ENCODE assay signal across 21 cellular contexts in genomic region chr21:15480160-15480559, GRCh38.
"Had no signal": no experiment of that assay in that cellular context is flagged by ENCODE, and none has a peak within 500 bp of the region (broad histone marks: within the 10 kb centered on the region; RNA-seq: fewer than 3 reads in every experiment).

No MANE protein-coding gene starts in this region.

- ATAC-seq: esophagus mucosa; gastroesophageal sphincter; heart left ventricle; left ventricle myocardium superior; right cardiac atrium; SK-N-SH treated with all-trans-retinoic acid at 6 μM for 48 hours; stimulated activated naive B cell treated with anti-CD40 and anti-IgM and Interleukin-4, amounts not matched to agents 10 μg/mL and 1 μg/mL and 100 μg/mL, for 72 hours; T-cell had no signal

- H3K4me3 Mint-ChIP-seq: activated B cell treated with CpG ODN at 0.5 μM for 24 hours; dendritic cell treated with granulocyte-macrophage colony-stimulating factor and Interleukin-4, amounts not matched to agents 40 ng/mL and 50 ng/mL, for 4 days; neural progenitor cell; stimulated activated naive B cell treated with anti-CD40 and anti-IgM and Interleukin-4, amounts not matched to agents 10 μg/mL and 1 μg/mL and 100 μg/mL, for 72 hours; T-cell had no signal

- H3K27me3 Mint-ChIP-seq: activated B cell treated with CpG ODN at 0.5 μM for 24 hours; dendritic cell treated with granulocyte-macrophage colony-stimulating factor and Interleukin-4, amounts not matched to agents 40 ng/mL and 50 ng/mL, for 4 days; stimulated activated naive B cell treated with anti-CD40 and anti-IgM and Interleukin-4, amounts not matched to agents 10 μg/mL and 1 μg/mL and 100 μg/mL, for 72 hours; T-cell had no signal

- H3K36me3 Mint-ChIP-seq: T-cell had no signal

- DNase-seq: activated B cell treated with CpG ODN at 0.5 μM for 24 hours; activated CD8-positive, alpha-beta memory T cell treated with anti-CD3 and anti-CD28 coated beads for 24 hours; activated CD8-positive, alpha-beta memory T cell treated with anti-CD3 and anti-CD28 coated beads, Interleukin-2, amount 50 U/mL, for 48 hours; activated naive CD4-positive, alpha-beta T cell treated with anti-CD3 and anti-CD28 coated beads, Interleukin-2, amount 50 U/mL, for 16 hours; amniotic stem cell; effector CD8-positive, alpha-beta T cell; heart left ventricle; kidney; left ventricle myocardium superior; right cardiac atrium; SIG-M5; stimulated activated naive B cell treated with anti-CD40 and anti-IgM and Interleukin-4, amounts not matched to agents 10 μg/mL and 1 μg/mL and 100 μg/mL, for 72 hours; substantia nigra; T-cell; T-helper 9 cell; tibial artery had no signal

- H3K27ac Mint-ChIP-seq: activated B cell treated with CpG ODN at 0.5 μM for 24 hours; dendritic cell treated with granulocyte-macrophage colony-stimulating factor and Interleukin-4, amounts not matched to agents 40 ng/mL and 50 ng/mL, for 4 days; stimulated activated naive B cell treated with anti-CD40 and anti-IgM and Interleukin-4, amounts not matched to agents 10 μg/mL and 1 μg/mL and 100 μg/mL, for 72 hours; T-cell had no signal
